In genomic region chr5:144433140-144433822, GRCh38 we compare ENCODE assay signal across 33 cellular contexts.
"Had no signal": no experiment of that assay in that cellular context is flagged by ENCODE, and none has a peak within 500 bp of the region (broad histone marks: within the 10 kb centered on the region; RNA-seq: fewer than 3 reads in every experiment).

No MANE protein-coding gene starts in this region.

- H3K27me3 ChIP-seq: ascending aorta, brain microvascular endothelial cell, esophagus squamous epithelium, gastroesophageal sphincter had no signal

- FAIRE-seq: colon, endometrium, endothelial cell of umbilical vein had no signal

- H3K9me3 ChIP-seq: ascending aorta, esophagus squamous epithelium, gastroesophageal sphincter had no signal

- DNase-seq: activated CD4-positive, alpha-beta memory T cell treated with anti-CD3 and anti-CD28 coated beads, Interleukin-2, amount 10 ng/mL, durations not matched to agents 7 days and 5 days; activated CD4-positive, alpha-beta T cell treated with anti-CD3 and anti-CD28 coated beads for 1 hour; activated CD4-positive, alpha-beta T cell treated with anti-CD3 and anti-CD28 coated beads for 4 hours; activated CD4-positive, alpha-beta T cell treated with anti-CD3 and anti-CD28 coated beads, Interleukin-2, amount 10 ng/mL, durations not matched to agents 7 days and 5 days; activated CD4-positive, alpha-beta T cell treated with anti-CD3 and anti-CD28 coated beads, Interleukin-2, amount 50 U/mL, for 4 hours; activated CD8-positive, alpha-beta memory T cell treated with anti-CD3 and anti-CD28 coated beads, Interleukin-2, amount 50 U/mL, for 48 hours; activated gamma-delta T cell; activated naive CD4-positive, alpha-beta T cell; activated naive CD4-positive, alpha-beta T cell treated with anti-CD3 and anti-CD28 coated beads, Interleukin-2, amount 10 ng/mL, durations not matched to agents 7 days and 5 days; activated naive CD8-positive, alpha-beta T cell treated with anti-CD3 and anti-CD28 coated beads, Interleukin-2, amount 10 ng/mL, durations not matched to agents 7 days and 5 days; activated T-cell treated with anti-CD3 and anti-CD28 coated beads for 4 hours; activated T-cell treated with anti-CD3 and anti-CD28 coated beads, Interleukin-2, amount 50 U/mL, for 24 hours; activated T-cell treated with anti-CD3 and anti-CD28 coated beads, Interleukin-2, amount 50 U/mL, for 72 hours; brain microvascular endothelial cell; caudate nucleus; cortex of kidney; dermis blood vessel endothelial cell; effector CD4-positive, alpha-beta T cell; effector memory CD8-positive, alpha-beta T cell; esophagus squamous epithelium; foreskin melanocyte; T-helper 1 cell; T-helper 17 cell; T1000 had no signal

- H3K27ac ChIP-seq: ascending aorta, brain microvascular endothelial cell, epithelial cell of prostate, esophagus squamous epithelium, gastroesophageal sphincter had no signal

- H3K4me3 Mint-ChIP-seq: activated CD4-positive, alpha-beta memory T cell treated with anti-CD3 and anti-CD28 coated beads, Interleukin-2, amount 10 ng/mL, durations not matched to agents 7 days and 5 days; activated CD4-positive, alpha-beta T cell treated with anti-CD3 and anti-CD28 coated beads, Interleukin-2, amount 10 ng/mL, durations not matched to agents 7 days and 5 days; activated naive CD4-positive, alpha-beta T cell treated with anti-CD3 and anti-CD28 coated beads, Interleukin-2, amount 10 ng/mL, durations not matched to agents 7 days and 5 days; activated naive CD8-positive, alpha-beta T cell treated with anti-CD3 and anti-CD28 coated beads, Interleukin-2, amount 10 ng/mL, durations not matched to agents 7 days and 5 days; activated T-cell treated with anti-CD3 and anti-CD28 coated beads, Interleukin-2, amount 50 U/mL, for 24 hours; activated T-cell treated with anti-CD3 and anti-CD28 coated beads, Interleukin-2, amount 50 U/mL, for 72 hours; effector memory CD8-positive, alpha-beta T cell; T-helper 17 cell; T-helper 2 cell treated with Interferon-gamma antibody and Interleukin-4, amounts not matched to agents 5 μg/mL and 100 μg/mL, for 36 hours; WTC11 had no signal

- ATAC-seq: activated naive CD4-positive, alpha-beta T cell treated with anti-CD3 and anti-CD28 coated beads, Interleukin-2, amount 50 U/mL, for 72 hours; activated T-cell treated with anti-CD3 and anti-CD28 coated beads, Interleukin-2, amount 50 U/mL, for 72 hours; effector memory CD8-positive, alpha-beta T cell; gastroesophageal sphincter; T-helper 17 cell; WTC11 had no signal

- H3K9me3 Mint-ChIP-seq: activated CD4-positive, alpha-beta memory T cell treated with anti-CD3 and anti-CD28 coated beads, Interleukin-2, amount 10 ng/mL, durations not matched to agents 7 days and 5 days; activated naive CD4-positive, alpha-beta T cell treated with anti-CD3 and anti-CD28 coated beads, Interleukin-2, amount 10 ng/mL, durations not matched to agents 7 days and 5 days; WTC11 had no signal

- H3K4me1 Mint-ChIP-seq: activated CD4-positive, alpha-beta memory T cell treated with anti-CD3 and anti-CD28 coated beads, Interleukin-2, amount 10 ng/mL, durations not matched to agents 7 days and 5 days; activated CD4-positive, alpha-beta T cell treated with anti-CD3 and anti-CD28 coated beads, Interleukin-2, amount 10 ng/mL, durations not matched to agents 7 days and 5 days; activated naive CD4-positive, alpha-beta T cell treated with anti-CD3 and anti-CD28 coated beads, Interleukin-2, amount 10 ng/mL, durations not matched to agents 7 days and 5 days; activated naive CD8-positive, alpha-beta T cell treated with anti-CD3 and anti-CD28 coated beads, Interleukin-2, amount 10 ng/mL, durations not matched to agents 7 days and 5 days; T-helper 17 cell; WTC11 had no signal

- H3K36me3 Mint-ChIP-seq: activated naive CD4-positive, alpha-beta T cell treated with anti-CD3 and anti-CD28 coated beads, Interleukin-2, amount 10 ng/mL, durations not matched to agents 7 days and 5 days; activated naive CD8-positive, alpha-beta T cell treated with anti-CD3 and anti-CD28 coated beads, Interleukin-2, amount 10 ng/mL, durations not matched to agents 7 days and 5 days; WTC11 had no signal

- H3K27ac Mint-ChIP-seq: activated CD4-positive, alpha-beta memory T cell treated with anti-CD3 and anti-CD28 coated beads, Interleukin-2, amount 10 ng/mL, durations not matched to agents 7 days and 5 days; activated CD4-positive, alpha-beta T cell treated with anti-CD3 and anti-CD28 coated beads, Interleukin-2, amount 10 ng/mL, durations not matched to agents 7 days and 5 days; activated naive CD4-positive, alpha-beta T cell treated with anti-CD3 and anti-CD28 coated beads, Interleukin-2, amount 10 ng/mL, durations not matched to agents 7 days and 5 days; activated naive CD4-positive, alpha-beta T cell treated with anti-CD3 and anti-CD28 coated beads, Interleukin-2, amount 50 U/mL, for 72 hours; activated naive CD8-positive, alpha-beta T cell treated with anti-CD3 and anti-CD28 coated beads, Interleukin-2, amount 10 ng/mL, durations not matched to agents 7 days and 5 days; activated T-cell treated with anti-CD3 and anti-CD28 coated beads, Interleukin-2, amount 50 U/mL, for 24 hours; activated T-cell treated with anti-CD3 and anti-CD28 coated beads, Interleukin-2, amount 50 U/mL, for 72 hours; effector memory CD8-positive, alpha-beta T cell; T-helper 17 cell; T-helper 2 cell treated with Interferon-gamma antibody and Interleukin-4, amounts not matched to agents 5 μg/mL and 100 μg/mL, for 36 hours; WTC11 had no signal

- H3K4me3 ChIP-seq: ascending aorta, esophagus squamous epithelium, gastroesophageal sphincter had no signal

- H3K4me1 ChIP-seq: ascending aorta, esophagus squamous epithelium, gastroesophageal sphincter had no signal

- H3K27me3 Mint-ChIP-seq: activated CD4-positive, alpha-beta memory T cell treated with anti-CD3 and anti-CD28 coated beads, Interleukin-2, amount 10 ng/mL, durations not matched to agents 7 days and 5 days; activated CD4-positive, alpha-beta T cell treated with anti-CD3 and anti-CD28 coated beads, Interleukin-2, amount 10 ng/mL, durations not matched to agents 7 days and 5 days; activated naive CD4-positive, alpha-beta T cell treated with anti-CD3 and anti-CD28 coated beads, Interleukin-2, amount 10 ng/mL, durations not matched to agents 7 days and 5 days; activated naive CD8-positive, alpha-beta T cell treated with anti-CD3 and anti-CD28 coated beads, Interleukin-2, amount 10 ng/mL, durations not matched to agents 7 days and 5 days; activated T-cell treated with anti-CD3 and anti-CD28 coated beads, Interleukin-2, amount 50 U/mL, for 24 hours; effector memory CD8-positive, alpha-beta T cell; T-helper 17 cell had no signal

- H3K36me3 ChIP-seq: ascending aorta, brain microvascular endothelial cell, esophagus squamous epithelium, gastroesophageal sphincter had no signal
